In genomic region chr2:112724611-112725525, GRCh38 we compare ENCODE assay signal across 1 cellular context.
A peak's percentile ranks its signal among the peaks of the same experiment; 100 is the strongest.
TF ChIP-seq lines count a peak whose summit lies in the region.

No MANE protein-coding gene starts in this region.

TF ChIP-seq in HepG2, 621 proteins besides CTCF, POLR2A, EP300 and RAD21 (continued from another document and continues in another):
- TF ChIP-seq NR2F6 (IDR thresholded peaks at IDR 0.05) (no peak), NR2F6 (CRISPR knock-in tag; IDR thresholded peaks at IDR 0.05) (peak; percentile 48; the same call in 1 of the 2 replicates), ZNF124 (CRISPR knock-in tag; IDR thresholded peaks at IDR 0.05) (0 out of 2 replicates have a peak, but pooled peaks have one; percentile 46), SOX13 (IDR thresholded peaks at IDR 0.05) (no peak), SOX13 (CRISPR knock-in tag; conservative IDR thresholded peaks at IDR 0.05 in 1 of 2, IDR thresholded peaks at IDR 0.05 in 1 of 2) (no peak), ELK4 (CRISPR knock-in tag; IDR thresholded peaks at IDR 0.05; ENCODE audit: borderline replicate concordance) (no peak), MBNL3 (CRISPR knock-in tag; conservative IDR thresholded peaks at IDR 0.05) (no peak), TBX2 (CRISPR knock-in tag; IDR thresholded peaks at IDR 0.05; ENCODE audit: borderline replicate concordance) (peak; percentile 63; the same call in 1 of the 2 replicates), XBP1 (CRISPR knock-in tag; IDR thresholded peaks at IDR 0.05) (no peak), ZNF407 (CRISPR knock-in tag; IDR thresholded peaks at IDR 0.05; ENCODE audit: not compliant biosample characterization) (no peak), ZNF792 (CRISPR knock-in tag; IDR thresholded peaks at IDR 0.05) (0 out of 2 replicates have a peak, but pooled peaks have one; percentile 64), SMC3 (IDR thresholded peaks at IDR 0.05; ENCODE audit: low read length) (peak; percentile 31; the same call in 1 of the 2 replicates), PLRG1 (conservative IDR thresholded peaks at IDR 0.05) (no peak), RNF219 (CRISPR knock-in tag; IDR thresholded peaks at IDR 0.05) (no peak), ZNF703 (CRISPR knock-in tag; IDR thresholded peaks at IDR 0.05; ENCODE audit: borderline replicate concordance) (no peak), ZBTB34 (CRISPR knock-in tag; IDR thresholded peaks at IDR 0.05) (peak; percentile 38; the same call in 1 of the 2 replicates), DDIT3 (CRISPR knock-in tag; IDR thresholded peaks at IDR 0.05) (no peak), ZNF609 (CRISPR knock-in tag; IDR thresholded peaks at IDR 0.05; ENCODE audit: borderline replicate concordance) (0 out of 2 replicates have a peak, but pooled peaks have one; percentile 30), NFAT5 (CRISPR knock-in tag; IDR thresholded peaks at IDR 0.05) (no peak), HNF4A (CRISPR knock-in tag; IDR thresholded peaks at IDR 0.05) (peak; percentile 47; the same call in 1 of the 2 replicates)
- TF ChIP-seq, protein P1, sequence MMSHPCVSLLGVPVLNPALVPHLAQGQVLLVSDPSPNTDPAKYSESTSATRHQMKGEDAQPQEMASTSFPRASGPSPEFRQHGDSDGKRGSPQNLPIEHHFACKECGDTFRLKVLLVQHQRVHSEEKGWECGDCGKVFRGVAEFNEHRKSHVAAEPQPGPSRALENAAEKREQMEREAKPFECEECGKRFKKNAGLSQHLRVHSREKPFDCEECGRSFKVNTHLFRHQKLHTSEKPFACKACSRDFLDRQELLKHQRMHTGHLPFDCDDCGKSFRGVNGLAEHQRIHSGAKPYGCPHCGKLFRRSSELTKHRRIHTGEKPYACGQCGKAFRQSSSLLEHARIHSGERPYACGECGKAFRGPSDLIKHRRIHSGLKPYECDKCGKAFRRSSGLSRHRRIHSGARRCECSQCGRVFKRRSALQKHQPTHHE (CRISPR knock-in tag; IDR thresholded peaks at IDR 0.05; ENCODE audit: borderline replicate concordance): 0 out of 2 replicates have a peak, but pooled peaks have one; percentile 30
- TF ChIP-seq, protein P2, sequence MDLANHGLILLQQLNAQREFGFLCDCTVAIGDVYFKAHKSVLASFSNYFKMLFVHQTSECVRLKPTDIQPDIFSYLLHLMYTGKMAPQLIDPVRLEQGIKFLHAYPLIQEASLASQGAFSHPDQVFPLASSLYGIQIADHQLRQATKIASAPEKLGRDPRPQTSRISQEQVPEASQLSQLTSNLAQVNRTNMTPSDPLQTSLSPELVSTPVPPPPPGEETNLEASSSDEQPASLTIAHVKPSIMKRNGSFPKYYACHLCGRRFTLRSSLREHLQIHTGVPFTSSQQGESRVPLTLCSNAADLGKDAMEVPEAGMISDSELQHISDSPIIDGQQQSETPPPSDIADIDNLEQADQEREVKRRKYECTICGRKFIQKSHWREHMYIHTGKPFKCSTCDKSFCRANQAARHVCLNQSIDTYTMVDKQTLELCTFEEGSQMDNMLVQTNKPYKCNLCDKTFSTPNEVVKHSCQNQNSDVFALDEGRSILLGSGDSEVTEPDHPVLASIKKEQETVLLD (CRISPR knock-in tag; IDR thresholded peaks at IDR 0.05; ENCODE audit: low read depth): no peak
